ENCODE assay signal across 1 cellular context in the genomic region with DNA sequence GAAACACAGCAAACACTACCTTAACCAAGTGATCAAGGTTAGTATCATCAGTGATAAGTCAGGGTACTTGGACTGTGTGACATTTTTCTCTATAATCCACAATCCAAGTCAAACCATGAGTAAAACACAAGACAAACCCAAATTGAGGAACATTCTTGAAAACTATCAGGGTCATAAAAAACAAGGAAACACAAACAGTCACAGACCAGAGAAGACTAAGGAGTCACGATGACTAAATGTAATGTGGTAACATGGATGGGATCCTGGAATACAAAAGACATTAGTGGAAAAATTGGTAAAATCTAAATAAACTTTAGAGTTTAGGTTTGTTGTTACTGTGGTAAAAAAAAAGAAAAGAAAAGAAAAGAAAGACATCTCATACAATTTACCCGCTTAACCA.
TF ChIP-seq lines count a peak whose summit lies in the region.

No MANE protein-coding gene starts in this region.

TF ChIP-seq in IMR-90, 13 proteins besides CTCF, POLR2A, EP300 and RAD21 (continued from another document):
- TF ChIP-seq, protein P1, sequence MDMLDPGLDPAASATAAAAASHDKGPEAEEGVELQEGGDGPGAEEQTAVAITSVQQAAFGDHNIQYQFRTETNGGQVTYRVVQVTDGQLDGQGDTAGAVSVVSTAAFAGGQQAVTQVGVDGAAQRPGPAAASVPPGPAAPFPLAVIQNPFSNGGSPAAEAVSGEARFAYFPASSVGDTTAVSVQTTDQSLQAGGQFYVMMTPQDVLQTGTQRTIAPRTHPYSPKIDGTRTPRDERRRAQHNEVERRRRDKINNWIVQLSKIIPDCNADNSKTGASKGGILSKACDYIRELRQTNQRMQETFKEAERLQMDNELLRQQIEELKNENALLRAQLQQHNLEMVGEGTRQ (IDR thresholded peaks at IDR 0.05; ENCODE audit: low read depth, low read length) = no peak
- TF ChIP-seq RFX5 (IDR thresholded peaks at IDR 0.05; ENCODE audit: low read depth, low read length) = no peak
- no peak for TF ChIP-seq CEBPB (IDR thresholded peaks at IDR 0.05; ENCODE audit: low read depth, low read length)
- TF ChIP-seq MAZ (IDR thresholded peaks at IDR 0.05; ENCODE audit: borderline replicate concordance, low read depth, low read length) = no peak
- TF ChIP-seq MXI1 (IDR thresholded peaks at IDR 0.05; ENCODE audit: borderline replicate concordance, low read depth, low read length) = no peak
- TF ChIP-seq FOS (IDR thresholded peaks at IDR 0.05; ENCODE audit: low read depth, low read length) = no peak
- TF ChIP-seq SMC3 (IDR thresholded peaks at IDR 0.05; ENCODE audit: low read depth, low read length) = no peak
